In genomic region chr7:36021917-36022550, GRCh38 we compare ENCODE assay signal across 13 cellular contexts.
DNase-seq lines count a peak whose midpoint lies in the region; ATAC-seq and TF ChIP-seq lines count a peak whose summit lies in the region.
"Had no signal": no experiment of that assay in that cellular context is flagged by ENCODE, and none has a peak within 500 bp of the region (broad histone marks: within the 10 kb centered on the region; RNA-seq: fewer than 3 reads in every experiment).

No MANE protein-coding gene starts in this region.

- H3K9me3 ChIP-seq in lower lobe of right lung: no peaks in the 10 kb centered on the region
- no peaks in the 10 kb centered on the region for H3K9me3 ChIP-seq in A673 (ENCODE audit: low read depth, low read length, poor library complexity, severe bottlenecking)
- H3K9me3 ChIP-seq: transverse colon had no signal

- intact Hi-C loops in lower lobe of right lung (cut with DNase I): no loop called here
- intact Hi-C loops in A673 (cut with micrococcal nuclease; ENCODE audit: unreplicated experiment): no loop called here

- no TSS peak for BruUV-seq in A673 (replicated peaks; lab: Mats Ljungman, UMichigan)

- H3K36me3 ChIP-seq in lower lobe of right lung: no peaks in the 10 kb centered on the region
- no peaks in the 10 kb centered on the region for H3K36me3 ChIP-seq in A673 (ENCODE audit: insufficient read depth, low read length, poor library complexity, severe bottlenecking)
- H3K36me3 ChIP-seq: transverse colon had no signal

- H3K4me3 ChIP-seq in lower lobe of right lung (no peak overlapping the region), skeletal muscle cell (ENCODE audit: low read depth, low read length) (no peak overlapping the region), A673 (ENCODE audit: low read depth, low read length, poor library complexity, severe bottlenecking) (no peak overlapping the region)
- H3K4me3 ChIP-seq: skin epidermis, transverse colon had no signal

- no peak overlapping the region for H3K27ac ChIP-seq in lower lobe of right lung
- no peak overlapping the region for H3K27ac ChIP-seq in A673 (ENCODE audit: low read depth, low read length, poor library complexity, severe bottlenecking)
- H3K27ac ChIP-seq: skin epidermis, transverse colon had no signal

- H3K4me1 ChIP-seq in lower lobe of right lung (no peaks in the 10 kb centered on the region), A673 (ENCODE audit: insufficient read depth, low read length, poor library complexity, severe bottlenecking) (no peaks in the 10 kb centered on the region)
- H3K4me1 ChIP-seq: transverse colon had no signal

- CTCF ChIA-PET in A673 (lab: Charles Lee): no interaction called here

- POLR2A ChIA-PET in A673 (lab: Charles Lee; ENCODE audit: low non-redundant PET): no interaction called here

- peak; percentile 9 for DNase-seq in cerebellum (ENCODE audit: low spot score)
- no peak for DNase-seq in lower lobe of right lung
- DNase-seq in skeletal muscle cell (ENCODE audit: low read depth): peak; percentile 33
- no peak for DNase-seq in NCI-H345 treated with DMSO at 0.1 percent for 48 hours (lab: John Stamatoyannopoulos, UW; ENCODE audit: unreplicated experiment)
- no peak for DNase-seq in HCEC 1CT
- DNase-seq in NCI-H2081 (lab: John Stamatoyannopoulos, UW): no peak
- DNase-seq in A673 (ENCODE audit: low spot score): no peak
- DNase-seq: GDM1; NCI-H2029; stimulated activated CD4-positive, alpha-beta T cell treated with anti-CD3 and anti-CD28 coated beads, Interleukin-4, amount 100 ng/mL, for 24 hours; transverse colon had no signal

- TF ChIP-seq CTCF in lower lobe of right lung (IDR thresholded peaks at IDR 0.05): no peak
- no peak for TF ChIP-seq CTCF in A673 (conservative IDR thresholded peaks at IDR 0.05; ENCODE audit: low read depth, low read length)

- H3K27me3 ChIP-seq in lower lobe of right lung (ENCODE audit: low read depth) (no peaks in the 10 kb centered on the region), A673 (replicated peaks; ENCODE audit: insufficient read depth, low read depth, low read length, poor library complexity) (peaks cover 3% of the 10 kb centered on the region)
- H3K27me3 ChIP-seq: transverse colon had no signal

- ATAC-seq in SK-N-SH treated with all-trans-retinoic acid at 6 μM for 48 hours (peak; percentile 52), lower lobe of right lung (peak; percentile 33 to 61)

TF ChIP-seq in SK-N-SH treated with all-trans-retinoic acid at 6 μM for 48 hours, 23 proteins besides CTCF, POLR2A, EP300 and RAD21:
- TF ChIP-seq BACH2 (CRISPR knock-in tag; IDR thresholded peaks at IDR 0.05; ENCODE audit: borderline replicate concordance): no peak
- no peak for TF ChIP-seq ESRRG (CRISPR knock-in tag; IDR thresholded peaks at IDR 0.05)
- TF ChIP-seq, protein P1, sequence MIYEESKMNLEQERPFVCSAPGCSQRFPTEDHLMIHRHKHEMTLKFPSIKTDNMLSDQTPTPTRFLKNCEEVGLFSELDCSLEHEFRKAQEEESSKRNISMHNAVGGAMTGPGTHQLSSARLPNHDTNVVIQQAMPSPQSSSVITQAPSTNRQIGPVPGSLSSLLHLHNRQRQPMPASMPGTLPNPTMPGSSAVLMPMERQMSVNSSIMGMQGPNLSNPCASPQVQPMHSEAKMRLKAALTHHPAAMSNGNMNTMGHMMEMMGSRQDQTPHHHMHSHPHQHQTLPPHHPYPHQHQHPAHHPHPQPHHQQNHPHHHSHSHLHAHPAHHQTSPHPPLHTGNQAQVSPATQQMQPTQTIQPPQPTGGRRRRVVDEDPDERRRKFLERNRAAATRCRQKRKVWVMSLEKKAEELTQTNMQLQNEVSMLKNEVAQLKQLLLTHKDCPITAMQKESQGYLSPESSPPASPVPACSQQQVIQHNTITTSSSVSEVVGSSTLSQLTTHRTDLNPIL (CRISPR knock-in tag; IDR thresholded peaks at IDR 0.05; ENCODE audit: low read depth): no peak
- no peak for TF ChIP-seq CSRNP3 (CRISPR knock-in tag; IDR thresholded peaks at IDR 0.05)
- TF ChIP-seq GLIS3 (CRISPR knock-in tag; IDR thresholded peaks at IDR 0.05): no peak
- no peak for TF ChIP-seq RARB (CRISPR knock-in tag; IDR thresholded peaks at IDR 0.05)
- no peak for TF ChIP-seq ZC3H10 (CRISPR knock-in tag; IDR thresholded peaks at IDR 0.05)
- TF ChIP-seq ARNTL (CRISPR knock-in tag; IDR thresholded peaks at IDR 0.05; ENCODE audit: borderline replicate concordance, low read depth): no peak
- no peak for TF ChIP-seq PATZ1 (CRISPR knock-in tag; IDR thresholded peaks at IDR 0.05; ENCODE audit: borderline replicate concordance)
- no peak for TF ChIP-seq ZNF70 (CRISPR knock-in tag; IDR thresholded peaks at IDR 0.05)
- no peak for TF ChIP-seq OSR1 (CRISPR knock-in tag; IDR thresholded peaks at IDR 0.05)
- TF ChIP-seq SNAI2 (CRISPR knock-in tag; IDR thresholded peaks at IDR 0.05): no peak
- TF ChIP-seq, protein P2, sequence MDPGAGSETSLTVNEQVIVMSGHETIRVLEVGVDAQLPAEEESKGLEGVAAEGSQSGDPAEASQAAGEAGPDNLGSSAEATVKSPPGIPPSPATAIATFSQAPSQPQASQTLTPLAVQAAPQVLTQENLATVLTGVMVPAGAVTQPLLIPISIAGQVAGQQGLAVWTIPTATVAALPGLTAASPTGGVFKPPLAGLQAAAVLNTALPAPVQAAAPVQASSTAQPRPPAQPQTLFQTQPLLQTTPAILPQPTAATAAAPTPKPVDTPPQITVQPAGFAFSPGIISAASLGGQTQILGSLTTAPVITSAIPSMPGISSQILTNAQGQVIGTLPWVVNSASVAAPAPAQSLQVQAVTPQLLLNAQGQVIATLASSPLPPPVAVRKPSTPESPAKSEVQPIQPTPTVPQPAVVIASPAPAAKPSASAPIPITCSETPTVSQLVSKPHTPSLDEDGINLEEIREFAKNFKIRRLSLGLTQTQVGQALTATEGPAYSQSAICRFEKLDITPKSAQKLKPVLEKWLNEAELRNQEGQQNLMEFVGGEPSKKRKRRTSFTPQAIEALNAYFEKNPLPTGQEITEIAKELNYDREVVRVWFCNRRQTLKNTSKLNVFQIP (CRISPR knock-in tag; IDR thresholded peaks at IDR 0.05; ENCODE audit: borderline replicate concordance, low read depth): no peak
- no peak for TF ChIP-seq ZFP30 (CRISPR knock-in tag; IDR thresholded peaks at IDR 0.05)
- TF ChIP-seq ZFP3 (CRISPR knock-in tag; IDR thresholded peaks at IDR 0.05): no peak
- no peak for TF ChIP-seq ISL1 (CRISPR knock-in tag; IDR thresholded peaks at IDR 0.05)
- no peak for TF ChIP-seq ZNF8 (CRISPR knock-in tag; IDR thresholded peaks at IDR 0.05)
- TF ChIP-seq ZNF565 (CRISPR knock-in tag; conservative IDR thresholded peaks at IDR 0.05; ENCODE audit: low read depth): no peak

Comparison
In these comparisons a context has a peak if more than half of its experiments do, and no peak if none do; other contexts are left out.
1. DNase-seq: peak in cerebellum (single experiment) and skeletal muscle cell (single experiment); none in lower lobe of right lung (single experiment), NCI-H345 treated with DMSO at 0.1 percent for 48 hours (single experiment), HCEC 1CT (single experiment), NCI-H2081 (0 of 2) and A673 (single experiment).